Comparison of ENCODE assay signal across 9 cellular contexts in genomic region chr6:6654599-6655575, GRCh38.
DNase-seq lines count a peak whose midpoint lies in the region; ATAC-seq and TF ChIP-seq lines count a peak whose summit lies in the region.
"Had no signal": no experiment of that assay in that cellular context is flagged by ENCODE, and none has a peak within 500 bp of the region (broad histone marks: within the 10 kb centered on the region; RNA-seq: fewer than 3 reads in every experiment).

No MANE protein-coding gene starts in this region.

- peak overlapping the region; percentile 98 for H3K27ac Mint-ChIP-seq in activated CD8-positive, alpha-beta memory T cell treated with anti-CD3 and anti-CD28 coated beads, Interleukin-2, amount 10 ng/mL, durations not matched to agents 7 days and 5 days

- H3K4me3 Mint-ChIP-seq in activated CD8-positive, alpha-beta memory T cell treated with anti-CD3 and anti-CD28 coated beads, Interleukin-2, amount 10 ng/mL, durations not matched to agents 7 days and 5 days = peak overlapping the region; percentile 30

- H3K27ac ChIP-seq in heart right ventricle (peak overlapping the region in 9 of 10 donors; percentile 51 to 92 (median 74)), WERI-Rb-1 (no peak overlapping the region)

- peaks cover 94% of the 10 kb centered on the region for H3K4me1 Mint-ChIP-seq in activated CD8-positive, alpha-beta memory T cell treated with anti-CD3 and anti-CD28 coated beads, Interleukin-2, amount 10 ng/mL, durations not matched to agents 7 days and 5 days

- 53 to 54% methylated on average over 16 of the region's 16 CpGs for WGBS in heart right ventricle, 2 donors

- no peaks in the 10 kb centered on the region for H3K36me3 ChIP-seq in heart right ventricle
- no peaks in the 10 kb centered on the region for H3K36me3 ChIP-seq in WERI-Rb-1

- peak; percentile 42 for ATAC-seq in activated CD8-positive, alpha-beta memory T cell treated with anti-CD3 and anti-CD28 coated beads, Interleukin-2, amount 10 ng/mL, durations not matched to agents 7 days and 5 days
- ATAC-seq in heart right ventricle (peak; percentile 82 to 93 (median 91)), GM18858 (IDR thresholded peaks at IDR 0.05; ENCODE audit: unreplicated experiment) (no peak)

- TF ChIP-seq CTCF in heart right ventricle (IDR thresholded peaks at IDR 0.05) = no peak
- TF ChIP-seq CTCF in WERI-Rb-1 (IDR thresholded peaks at IDR 0.05; ENCODE audit: low read depth, low read length) = no peak

- peaks cover 38% of the 10 kb centered on the region for H3K36me3 Mint-ChIP-seq in activated CD8-positive, alpha-beta memory T cell treated with anti-CD3 and anti-CD28 coated beads, Interleukin-2, amount 10 ng/mL, durations not matched to agents 7 days and 5 days

- CTCF ChIA-PET in activated CD8-positive, alpha-beta memory T cell treated with anti-CD3 and anti-CD28 coated beads, Interleukin-2, amount 10 ng/mL, durations not matched to agents 7 days and 5 days (lab: Charles Lee) = interaction anchor here (1.1 to 1.9 kb wide), 7 partner anchors 10 to 107 kb away, joined by 3 to 8 read pairs (median 5); no protein-coding TSS in a partner anchor

- H3K9me3 ChIP-seq in heart right ventricle (no peaks in the 10 kb centered on the region), WERI-Rb-1 (ENCODE audit: severe bottlenecking) (peaks cover 3% of the 10 kb centered on the region)

- H3K27me3 ChIP-seq in heart right ventricle (no peaks in the 10 kb centered on the region), WERI-Rb-1 (ENCODE audit: insufficient read depth, low read depth, severe bottlenecking) (no peaks in the 10 kb centered on the region)

- intact Hi-C loops in heart right ventricle (cut with DNase I) = loop anchor here in 7 of 10 donors (5.0 to 10.0 kb wide), 5 partner anchors 58 to 100 kb away; no protein-coding TSS in a partner anchor

- H3K4me3 ChIP-seq in heart right ventricle (no peak overlapping the region), WERI-Rb-1 (ENCODE audit: low read depth, low read length) (no peak overlapping the region)

- H3K9me3 Mint-ChIP-seq in activated CD8-positive, alpha-beta memory T cell treated with anti-CD3 and anti-CD28 coated beads, Interleukin-2, amount 10 ng/mL, durations not matched to agents 7 days and 5 days (ENCODE audit: low read depth) = peaks cover 4% of the 10 kb centered on the region

- H3K4me1 ChIP-seq in heart right ventricle = peaks cover 16 to 87% (median 61%) of the 10 kb centered on the region in 9 donors

- DNase-seq in HT1080 (ENCODE audit: low read depth) = peak; percentile 58
- peak; percentile 85 for DNase-seq in activated CD8-positive, alpha-beta memory T cell treated with anti-CD3 and anti-CD28 coated beads, Interleukin-2, amount 10 ng/mL, durations not matched to agents 7 days and 5 days
- DNase-seq in heart right ventricle = peak in 1 of 2 donors; percentile 82
- peak in 2 of 3 experiments; percentile 19 to 27 for DNase-seq in stimulated activated CD4-positive, alpha-beta T cell treated with anti-CD3 and anti-CD28 coated beads, TNF-alpha, amount 100 ng/mL, for 4 hours (ENCODE audit: low read depth in 3 of 3)
- no peak for DNase-seq in WERI-Rb-1
- no peak for DNase-seq in NCI-H226
- no peak for DNase-seq in NAMALWA (ENCODE audit: low spot score)
- DNase-seq: NCI-H1436 had no signal

- no peaks in the 10 kb centered on the region for H3K27me3 Mint-ChIP-seq in activated CD8-positive, alpha-beta memory T cell treated with anti-CD3 and anti-CD28 coated beads, Interleukin-2, amount 10 ng/mL, durations not matched to agents 7 days and 5 days

Comparison
In these comparisons a context has a peak if more than half of its experiments do, and no peak if none do; other contexts are left out.
1. DNase-seq: peak in HT1080 (single experiment), activated CD8-positive, alpha-beta memory T cell treated with anti-CD3 and anti-CD28 coated beads, Interleukin-2, amount 10 ng/mL, durations not matched to agents 7 days and 5 days (single experiment) and stimulated activated CD4-positive, alpha-beta T cell treated with anti-CD3 and anti-CD28 coated beads, TNF-alpha, amount 100 ng/mL, for 4 hours (2 of 3); none in WERI-Rb-1 (single experiment), NCI-H226 (single experiment) and NAMALWA (single experiment).